ENCODE assay signal across 8 cellular contexts in the genomic region with DNA sequence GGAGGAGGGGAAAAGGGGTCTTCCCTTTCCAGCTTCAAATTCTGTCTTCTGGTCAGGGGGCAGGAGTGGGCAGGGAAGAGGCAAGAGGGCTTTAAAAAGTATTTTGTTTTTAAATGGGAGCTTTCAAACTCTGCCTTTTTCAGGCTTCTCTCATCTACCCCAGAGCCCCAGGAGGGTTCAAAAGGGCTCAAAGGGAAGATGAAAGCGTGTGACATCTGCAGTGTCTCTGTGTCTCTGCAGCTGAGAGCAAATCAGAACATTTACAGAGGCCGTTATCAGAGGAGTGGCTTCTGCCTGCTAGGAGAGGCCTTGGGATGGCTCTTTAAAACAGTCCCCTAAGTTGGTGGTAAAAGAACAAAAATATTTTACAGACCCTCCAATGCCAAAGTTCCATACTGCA. TPM values are rescaled to one million over a fixed set of nuclear protein-coding genes. Genes with fewer than 3 reads are reported as not detected.
DNase-seq lines count a peak whose midpoint lies in the region; ATAC-seq and TF ChIP-seq lines count a peak whose summit lies in the region.

No MANE protein-coding gene starts in this region.

- H3K9me3 Mint-ChIP-seq in progenitor cell of endocrine pancreas (ENCODE audit: low read depth): no peaks in the 10 kb centered on the region

- ATAC-seq in DND-41 (ENCODE audit: insufficient read depth, low read depth) (peak; percentile 81), gastroesophageal sphincter (no peak), HG03521 (IDR thresholded peaks at IDR 0.05; ENCODE audit: unreplicated experiment) (no peak)

- H3K36me3 Mint-ChIP-seq in progenitor cell of endocrine pancreas (ENCODE audit: insufficient read depth): no peaks in the 10 kb centered on the region

- peak overlapping the region; percentile 77 for H3K27ac ChIP-seq in DND-41 (ENCODE audit: low read length)
- H3K27ac ChIP-seq in Peyer's patch: peak overlapping the region; percentile 45 to 63 (median 60)
- peak overlapping the region; percentile 6 to 81 (median 79) for H3K27ac ChIP-seq in gastroesophageal sphincter

- 20 to 26% methylated on average over 1 to 2 of the region's 2 CpGs for WGBS in gastroesophageal sphincter (ENCODE audit: low coverage in 1 of 2), 2 donors

- no peaks in the 10 kb centered on the region for H3K79me2 ChIP-seq in DND-41 (ENCODE audit: insufficient read depth, low read length)

- H2AFZ ChIP-seq in DND-41 (ENCODE audit: low read depth, low read length): peak overlapping the region; percentile 40; the same call in 1 of the 2 replicates

- TF ChIP-seq POLR2A in Peyer's patch (IDR thresholded peaks at IDR 0.05) (no peak), gastroesophageal sphincter (IDR thresholded peaks at IDR 0.05) (no peak)

- H3K27ac Mint-ChIP-seq in progenitor cell of endocrine pancreas: peak overlapping the region; percentile 80

- H3K4me1 Mint-ChIP-seq in progenitor cell of endocrine pancreas (ENCODE audit: low read depth): peaks cover 48% of the 10 kb centered on the region

- no peak for TF ChIP-seq EP300 in gastroesophageal sphincter (IDR thresholded peaks at IDR 0.05)

- H3K4me1 ChIP-seq in DND-41 (ENCODE audit: insufficient read depth, low read length) (peaks cover 38% of the 10 kb centered on the region), Peyer's patch (peaks cover 0 to 52% (median 17%) of the 10 kb centered on the region in 4 donors), gastroesophageal sphincter (peaks cover 4 to 78% (median 45%) of the 10 kb centered on the region in 3 donors)

- H3K4me2 ChIP-seq in DND-41 (ENCODE audit: insufficient read depth, low read length): peak overlapping the region; percentile 73

- H3K4me3 Mint-ChIP-seq in progenitor cell of endocrine pancreas (ENCODE audit: low read depth): no peak overlapping the region

- H3K4me3 ChIP-seq in DND-41 (ENCODE audit: low read depth in 1 of 2, low read length in 2 of 2): peak overlapping the region; percentile 5 to 52; a peak in 3 of 4 replicates
- peak overlapping the region in 2 of 4 donors; percentile 23 to 26 for H3K4me3 ChIP-seq in Peyer's patch
- peak overlapping the region in 1 of 2 donors; percentile 29 for H3K4me3 ChIP-seq in gastroesophageal sphincter

- H3K36me3 ChIP-seq in DND-41 (ENCODE audit: insufficient read depth, low read length): no peaks in the 10 kb centered on the region
- H3K36me3 ChIP-seq in Peyer's patch: no peaks in the 10 kb centered on the region
- no peaks in the 10 kb centered on the region for H3K36me3 ChIP-seq in gastroesophageal sphincter

- no peaks in the 10 kb centered on the region for H4K20me1 ChIP-seq in DND-41 (ENCODE audit: insufficient read depth, low read length)

- peak overlapping the region; percentile 46 for H3K9ac ChIP-seq in DND-41 (ENCODE audit: low read depth, low read length)

- no peaks in the 10 kb centered on the region for H3K9me3 ChIP-seq in DND-41 (ENCODE audit: insufficient read depth, low read length, severe bottlenecking)
- H3K9me3 ChIP-seq in Peyer's patch: no peaks in the 10 kb centered on the region
- no peaks in the 10 kb centered on the region for H3K9me3 ChIP-seq in gastroesophageal sphincter

- no peaks in the 10 kb centered on the region for H3K27me3 ChIP-seq in DND-41 (ENCODE audit: insufficient read depth, low read length, poor library complexity)
- H3K27me3 ChIP-seq in Peyer's patch: no peaks in the 10 kb centered on the region
- no peaks in the 10 kb centered on the region for H3K27me3 ChIP-seq in gastroesophageal sphincter

- TF ChIP-seq CTCF in DND-41 (IDR thresholded peaks at IDR 0.05; ENCODE audit: borderline replicate concordance, extremely low read depth, low read length, poor library complexity, severe bottlenecking) (peak; percentile 7), Peyer's patch (IDR thresholded peaks at IDR 0.05) (no peak), gastroesophageal sphincter (IDR thresholded peaks at IDR 0.05) (no peak), progenitor cell of endocrine pancreas (IDR thresholded peaks at IDR 0.05; ENCODE audit: unreplicated experiment) (no peak)

- no peaks in the 10 kb centered on the region for H3K27me3 Mint-ChIP-seq in progenitor cell of endocrine pancreas

- DNase-seq in DND-41 (peak; percentile 73), Peyer's patch (no peak), progenitor cell of endocrine pancreas (ENCODE audit: low spot score, unreplicated experiment) (no peak), amniotic stem cell (lab: John Stamatoyannopoulos, UW) (no peak), AG08395 (ENCODE audit: low spot score) (no peak)
- DNase-seq in stimulated activated CD4-positive, alpha-beta T cell treated with anti-CD3 and anti-CD28 coated beads, Interleukin-15, amount 100 ng/mL, for 24 hours: no peak

RNA-seq across cellular contexts. Expression of a gene that starts 30.3 kb away (rescaled TPM):
- total RNA-seq in Peyer's patch (100 to 1,000 TPM in 3 of 4 donors, 10 to 100 TPM in 1; 88.3 to 154 (median 119) TPM), gastroesophageal sphincter (100 to 1,000 TPM in 3 of 4 donors, 10 to 100 TPM in 1; 96.7 to 171 (median 131) TPM), progenitor cell of endocrine pancreas (66.1 and 69.1 TPM in 2 replicates)

RNA-seq across cellular contexts. Expression of a gene that starts 39.6 kb away (rescaled TPM):
- total RNA-seq in Peyer's patch (1 to 10 TPM; 1.4 to 9.1 (median 2.4) TPM), gastroesophageal sphincter (1 to 10 TPM; 7.1 to 9.8 (median 9.1) TPM), progenitor cell of endocrine pancreas (24.9 and 25.0 TPM in 2 replicates)

RNA-seq across cellular contexts. Expression of a gene that starts 39.9 kb away (rescaled TPM):
- 10 to 100 TPM in 1 of 4 donors, 1 to 10 TPM in 3; 1.9 to 37.1 (median 8.0) TPM for total RNA-seq in Peyer's patch
- 1 to 10 TPM in 2 of 4 donors, under 1 TPM in 2; 0.45 to 3.2 (median 1.2) TPM for total RNA-seq in gastroesophageal sphincter
- total RNA-seq in progenitor cell of endocrine pancreas: 33.9 and 34.2 TPM in 2 replicates
